In the genomic region with DNA sequence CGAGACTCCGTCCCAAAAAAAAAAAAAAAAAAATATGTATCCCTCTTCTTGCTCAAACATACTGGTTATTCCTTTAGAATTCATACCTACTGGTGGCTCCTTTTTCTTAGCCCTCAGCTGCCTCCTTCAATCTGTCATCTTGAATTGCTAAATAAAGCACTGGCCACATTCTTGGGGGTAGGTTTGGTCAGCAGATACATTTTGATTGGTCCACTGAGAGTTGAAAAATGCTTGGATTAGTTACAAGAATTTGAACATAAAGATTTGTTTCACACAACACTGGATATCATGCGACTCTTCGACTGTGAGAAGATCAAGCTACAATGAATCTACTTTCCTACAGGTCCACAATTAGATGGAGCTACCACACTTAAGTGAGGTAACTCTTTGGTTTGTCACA, we compare ENCODE assay signal across 24 cellular contexts.
"Had no signal": no experiment of that assay in that cellular context is flagged by ENCODE, and none has a peak within 500 bp of the region (broad histone marks: within the 10 kb centered on the region; RNA-seq: fewer than 3 reads in every experiment).

No MANE protein-coding gene starts in this region.

- H3K4me1 ChIP-seq: esophagus squamous epithelium, lower lobe of right lung, parathyroid adenoma, right lobe of liver, testis, tibial artery, upper lobe of left lung had no signal

- H3K9me3 Mint-ChIP-seq: naive B cell; neural crest cell; stimulated activated effector memory CD8-positive, alpha-beta T cell treated with anti-CD3 and anti-CD28 coated beads, Interleukin-12 subunit alpha, Interleukin-12 subunit beta, amount 100 ng/mL, for 72 hours had no signal

- H3K27me3 ChIP-seq: esophagus squamous epithelium, neutrophil, right lobe of liver, testis, tibial artery, upper lobe of left lung had no signal

- H3K4me1 Mint-ChIP-seq: immature natural killer cell; naive B cell; neural crest cell; stimulated activated effector memory CD8-positive, alpha-beta T cell treated with anti-CD3 and anti-CD28 coated beads, Interleukin-12 subunit alpha, Interleukin-12 subunit beta, amount 100 ng/mL, for 72 hours had no signal

- H3K9me3 ChIP-seq: esophagus squamous epithelium, lower lobe of right lung, neutrophil, right lobe of liver, testis, tibial artery, upper lobe of left lung had no signal

- ATAC-seq: effector memory CD8-positive, alpha-beta T cell; left ventricle myocardium superior; lower lobe of right lung; natural killer cell treated with Interleukin-12 subunit alpha and Interleukin-12 subunit beta and Interleukin-15 and Interleukin-18, amount 100 ng/mL, for 72 hours; right lobe of liver; stimulated activated effector memory CD8-positive, alpha-beta T cell treated with anti-CD3 and anti-CD28 coated beads, Interleukin-12 subunit alpha, Interleukin-12 subunit beta, amount 100 ng/mL, for 72 hours; stimulated activated naive CD8-positive, alpha-beta T cell treated with anti-CD3 and anti-CD28 coated beads, Interleukin-15, Interleukin-2, amounts not matched to agents 100 U/mL and 50 U/mL, for 24 hours had no signal

- H3K27me3 Mint-ChIP-seq: effector memory CD8-positive, alpha-beta T cell; natural killer cell treated with Interleukin-12 subunit alpha and Interleukin-12 subunit beta and Interleukin-15 and Interleukin-18, amount 100 ng/mL, for 72 hours; progenitor cell of endocrine pancreas had no signal

- H3K4me3 Mint-ChIP-seq: effector memory CD8-positive, alpha-beta T cell; naive B cell; natural killer cell treated with Interleukin-12 subunit alpha and Interleukin-12 subunit beta and Interleukin-15 and Interleukin-18, amount 100 ng/mL, for 72 hours; neural crest cell; stimulated activated effector memory CD8-positive, alpha-beta T cell treated with anti-CD3 and anti-CD28 coated beads, Interleukin-12 subunit alpha, Interleukin-12 subunit beta, amount 100 ng/mL, for 72 hours had no signal

- H2AFZ ChIP-seq: parathyroid adenoma had no signal

- H3K36me3 Mint-ChIP-seq: immature natural killer cell; naive B cell; natural killer cell treated with Interleukin-12 subunit alpha and Interleukin-12 subunit beta and Interleukin-15 and Interleukin-18, amount 100 ng/mL, for 72 hours; stimulated activated effector memory CD8-positive, alpha-beta T cell treated with anti-CD3 and anti-CD28 coated beads, Interleukin-12 subunit alpha, Interleukin-12 subunit beta, amount 100 ng/mL, for 72 hours had no signal

- H3K79me2 ChIP-seq: parathyroid adenoma had no signal

- DNase-seq: dermis blood vessel endothelial cell; effector memory CD8-positive, alpha-beta T cell; erythroblast; esophagus squamous epithelium; hypothalamus; immature natural killer cell; left ventricle myocardium superior; lower lobe of right lung; naive B cell; right lobe of liver; stimulated activated CD4-positive, alpha-beta T cell treated with anti-CD3 and anti-CD28 coated beads, Interleukin-2, amount 100 ng/mL, for 24 hours; stimulated activated CD4-positive, alpha-beta T cell treated with anti-CD3 and anti-CD28 coated beads, Interleukin-4, amount 100 ng/mL, for 24 hours; stimulated activated naive CD8-positive, alpha-beta T cell treated with anti-CD3 and anti-CD28 coated beads, Interleukin-15, Interleukin-2, amounts not matched to agents 100 U/mL and 50 U/mL, for 24 hours; substantia nigra; testis; tibial artery had no signal

- H3K27ac Mint-ChIP-seq: effector memory CD8-positive, alpha-beta T cell; immature natural killer cell; natural killer cell treated with Interleukin-12 subunit alpha and Interleukin-12 subunit beta and Interleukin-15 and Interleukin-18, amount 100 ng/mL, for 72 hours; progenitor cell of endocrine pancreas; stimulated activated effector memory CD8-positive, alpha-beta T cell treated with anti-CD3 and anti-CD28 coated beads, Interleukin-12 subunit alpha, Interleukin-12 subunit beta, amount 100 ng/mL, for 72 hours had no signal

- H3K27ac ChIP-seq: coronary artery, esophagus squamous epithelium, lower lobe of right lung, neutrophil, parathyroid adenoma, right lobe of liver, testis, tibial artery, upper lobe of left lung had no signal

- H3K36me3 ChIP-seq: esophagus squamous epithelium, lower lobe of right lung, neutrophil, right lobe of liver, tibial artery, upper lobe of left lung had no signal

- H3K9ac ChIP-seq: parathyroid adenoma had no signal

- H3K4me3 ChIP-seq: coronary artery, esophagus squamous epithelium, lower lobe of right lung, right lobe of liver, testis, tibial artery, upper lobe of left lung had no signal
